1 cellular context compared by ENCODE assay signal in the genomic region with DNA sequence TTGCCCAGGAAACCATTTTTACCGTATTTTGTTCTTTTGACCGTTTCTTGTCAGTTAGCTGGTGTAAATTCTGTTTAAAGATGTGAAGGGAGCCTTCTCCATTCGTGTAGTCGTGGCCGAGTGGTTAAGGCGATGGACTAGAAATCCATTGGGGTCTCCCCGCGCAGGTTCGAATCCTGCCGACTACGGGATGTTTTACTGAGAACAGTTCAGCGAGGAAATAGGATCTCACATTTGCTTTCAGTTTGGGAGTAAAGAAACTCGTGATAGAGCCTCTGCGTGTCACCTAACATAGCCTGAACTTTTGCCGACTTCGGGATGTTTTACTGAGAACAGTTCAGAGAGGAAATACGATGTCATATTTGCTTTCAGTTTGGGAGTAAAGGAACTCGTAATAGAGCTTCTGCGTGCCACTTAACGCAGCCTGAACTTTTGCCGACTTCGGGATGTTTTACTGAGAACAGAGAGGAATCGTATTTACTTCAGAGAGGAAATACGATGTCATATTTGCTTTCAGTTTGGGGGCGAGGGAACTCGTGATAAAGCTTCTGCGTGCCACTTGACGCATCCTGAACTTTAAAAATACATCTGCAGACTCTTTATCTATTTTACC.
TF ChIP-seq lines count a peak whose summit lies in the region.

No MANE protein-coding gene starts in this region.

TF ChIP-seq in SK-N-SH, 30 proteins besides CTCF, POLR2A, EP300 and RAD21 (continued from another document):
- TF ChIP-seq, protein P1, sequence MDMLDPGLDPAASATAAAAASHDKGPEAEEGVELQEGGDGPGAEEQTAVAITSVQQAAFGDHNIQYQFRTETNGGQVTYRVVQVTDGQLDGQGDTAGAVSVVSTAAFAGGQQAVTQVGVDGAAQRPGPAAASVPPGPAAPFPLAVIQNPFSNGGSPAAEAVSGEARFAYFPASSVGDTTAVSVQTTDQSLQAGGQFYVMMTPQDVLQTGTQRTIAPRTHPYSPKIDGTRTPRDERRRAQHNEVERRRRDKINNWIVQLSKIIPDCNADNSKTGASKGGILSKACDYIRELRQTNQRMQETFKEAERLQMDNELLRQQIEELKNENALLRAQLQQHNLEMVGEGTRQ (IDR thresholded peaks at IDR 0.05; ENCODE audit: borderline replicate concordance, low read depth, low read length) = no peak
- no peak for TF ChIP-seq FOXJ3 (CRISPR knock-in tag; IDR thresholded peaks at IDR 0.05)
- no peak for TF ChIP-seq NRF1 (IDR thresholded peaks at IDR 0.05; ENCODE audit: low read depth, low read length)
- no peak for TF ChIP-seq SMC3 (IDR thresholded peaks at IDR 0.05; ENCODE audit: low read depth, low read length)
- peak; percentile 71 for TF ChIP-seq FOSL2 (IDR thresholded peaks at IDR 0.05; ENCODE audit: borderline replicate concordance, low read depth)
- TF ChIP-seq, protein P2, sequence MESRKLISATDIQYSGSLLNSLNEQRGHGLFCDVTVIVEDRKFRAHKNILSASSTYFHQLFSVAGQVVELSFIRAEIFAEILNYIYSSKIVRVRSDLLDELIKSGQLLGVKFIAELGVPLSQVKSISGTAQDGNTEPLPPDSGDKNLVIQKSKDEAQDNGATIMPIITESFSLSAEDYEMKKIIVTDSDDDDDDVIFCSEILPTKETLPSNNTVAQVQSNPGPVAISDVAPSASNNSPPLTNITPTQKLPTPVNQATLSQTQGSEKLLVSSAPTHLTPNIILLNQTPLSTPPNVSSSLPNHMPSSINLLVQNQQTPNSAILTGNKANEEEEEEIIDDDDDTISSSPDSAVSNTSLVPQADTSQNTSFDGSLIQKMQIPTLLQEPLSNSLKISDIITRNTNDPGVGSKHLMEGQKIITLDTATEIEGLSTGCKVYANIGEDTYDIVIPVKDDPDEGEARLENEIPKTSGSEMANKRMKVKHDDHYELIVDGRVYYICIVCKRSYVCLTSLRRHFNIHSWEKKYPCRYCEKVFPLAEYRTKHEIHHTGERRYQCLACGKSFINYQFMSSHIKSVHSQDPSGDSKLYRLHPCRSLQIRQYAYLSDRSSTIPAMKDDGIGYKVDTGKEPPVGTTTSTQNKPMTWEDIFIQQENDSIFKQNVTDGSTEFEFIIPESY (IDR thresholded peaks at IDR 0.05; ENCODE audit: borderline replicate concordance, low read depth) = no peak
- 0 out of 2 replicates have a peak, but pooled peaks have one; percentile 32 for TF ChIP-seq FOXM1 (IDR thresholded peaks at IDR 0.05; ENCODE audit: low read depth)
- TF ChIP-seq, protein P3, sequence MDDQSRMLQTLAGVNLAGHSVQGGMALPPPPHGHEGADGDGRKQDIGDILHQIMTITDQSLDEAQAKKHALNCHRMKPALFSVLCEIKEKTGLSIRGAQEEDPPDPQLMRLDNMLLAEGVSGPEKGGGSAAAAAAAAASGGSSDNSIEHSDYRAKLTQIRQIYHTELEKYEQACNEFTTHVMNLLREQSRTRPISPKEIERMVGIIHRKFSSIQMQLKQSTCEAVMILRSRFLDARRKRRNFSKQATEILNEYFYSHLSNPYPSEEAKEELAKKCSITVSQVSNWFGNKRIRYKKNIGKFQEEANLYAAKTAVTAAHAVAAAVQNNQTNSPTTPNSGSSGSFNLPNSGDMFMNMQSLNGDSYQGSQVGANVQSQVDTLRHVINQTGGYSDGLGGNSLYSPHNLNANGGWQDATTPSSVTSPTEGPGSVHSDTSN (IDR thresholded peaks at IDR 0.05) = peak; percentile 30; the same call in 1 of the 2 replicates
- peak; percentile 61; the same call in 1 of the 2 replicates for TF ChIP-seq RXRA (IDR thresholded peaks at IDR 0.05; ENCODE audit: borderline replicate concordance, low read depth)
- no peak; the same call in 1 of the 2 replicates for TF ChIP-seq POLR2AphosphoS5 (IDR thresholded peaks at IDR 0.05; ENCODE audit: low read depth, low read length)
- peak; percentile 36; the same call in 1 of the 2 replicates for TF ChIP-seq YY1 (IDR thresholded peaks at IDR 0.05; ENCODE audit: low read depth)
- TF ChIP-seq GABPA (IDR thresholded peaks at IDR 0.05; ENCODE audit: low read depth) = no peak
- TF ChIP-seq TCF12 (IDR thresholded peaks at IDR 0.05) = 0 out of 2 replicates have a peak, but pooled peaks have one; percentile 13
- no peak for TF ChIP-seq MXI1 (IDR thresholded peaks at IDR 0.05; ENCODE audit: low read depth, low read length)
- TF ChIP-seq CHD2 (IDR thresholded peaks at IDR 0.05; ENCODE audit: low read length, partially characterized antibody) = peak; percentile 57
- 0 out of 2 replicates have a peak, but pooled peaks have one; percentile 25 for TF ChIP-seq TAF1 (IDR thresholded peaks at IDR 0.05; ENCODE audit: borderline replicate concordance, low read depth, low read length)
- no peak for TF ChIP-seq ELF1 (IDR thresholded peaks at IDR 0.05)
- peak; percentile 43; the same call in 1 of the 2 replicates for TF ChIP-seq RCOR1 (IDR thresholded peaks at IDR 0.05; ENCODE audit: low read length)
- TF ChIP-seq, protein P4, sequence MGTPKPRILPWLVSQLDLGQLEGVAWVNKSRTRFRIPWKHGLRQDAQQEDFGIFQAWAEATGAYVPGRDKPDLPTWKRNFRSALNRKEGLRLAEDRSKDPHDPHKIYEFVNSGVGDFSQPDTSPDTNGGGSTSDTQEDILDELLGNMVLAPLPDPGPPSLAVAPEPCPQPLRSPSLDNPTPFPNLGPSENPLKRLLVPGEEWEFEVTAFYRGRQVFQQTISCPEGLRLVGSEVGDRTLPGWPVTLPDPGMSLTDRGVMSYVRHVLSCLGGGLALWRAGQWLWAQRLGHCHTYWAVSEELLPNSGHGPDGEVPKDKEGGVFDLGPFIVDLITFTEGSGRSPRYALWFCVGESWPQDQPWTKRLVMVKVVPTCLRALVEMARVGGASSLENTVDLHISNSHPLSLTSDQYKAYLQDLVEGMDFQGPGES (IDR thresholded peaks at IDR 0.05; ENCODE audit: low read depth, low read length) = no peak
- peak; percentile 87 for TF ChIP-seq TEAD4 (IDR thresholded peaks at IDR 0.05; ENCODE audit: borderline replicate concordance, insufficient read depth)
- TF ChIP-seq, protein P5, sequence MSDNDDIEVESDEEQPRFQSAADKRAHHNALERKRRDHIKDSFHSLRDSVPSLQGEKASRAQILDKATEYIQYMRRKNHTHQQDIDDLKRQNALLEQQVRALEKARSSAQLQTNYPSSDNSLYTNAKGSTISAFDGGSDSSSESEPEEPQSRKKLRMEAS (IDR thresholded peaks at IDR 0.05; ENCODE audit: low read depth) = no peak; the same call in 1 of the 2 replicates
